ENCODE assay signal across 8 cellular contexts in genomic region chr17:58710948-58711552, GRCh38. TPM values are rescaled to one million over a fixed set of nuclear protein-coding genes. Genes with fewer than 3 reads are reported as not detected.
A peak's percentile ranks its signal among the peaks of the same experiment; 100 is the strongest.
DNase-seq lines count a peak whose midpoint lies in the region; ATAC-seq, FAIRE-seq and TF ChIP-seq lines count a peak whose summit lies in the region.

No MANE protein-coding gene starts in this region.

- ATAC-seq in GM21717 (IDR thresholded peaks at IDR 0.05; ENCODE audit: unreplicated experiment) (no peak), GM21737 (IDR thresholded peaks at IDR 0.05; ENCODE audit: unreplicated experiment) (no peak)

- H3K27me3 ChIP-seq in AG04450 (ENCODE audit: control insufficient read depth, insufficient read depth, low read length) = no peaks in the 10 kb centered on the region

- peak; percentile 97 for FAIRE-seq in G401.6 (lab: Jason Lieb, UNC)

- DNase-seq in AG04450 (ENCODE audit: low read depth, low spot score) (peak; percentile 27), NCI-H2081 treated with DMSO at 0.1 percent for 48 hours (lab: John Stamatoyannopoulos, UW) (peak; percentile 38), fibroblast of the conjunctiva (ENCODE audit: low read depth) (peak; percentile 32), putamen (ENCODE audit: low spot score) (peak; percentile 31)
- DNase-seq in activated CD4-positive, alpha-beta T cell treated with anti-CD3 and anti-CD28 coated beads for 4 hours = peak; percentile 53 to 63

- no peaks in the 10 kb centered on the region for H3K9me3 ChIP-seq in AG04450 (ENCODE audit: control insufficient read depth, insufficient read depth, low read length)

- no peak overlapping the region for H3K27ac ChIP-seq in AG04450 (ENCODE audit: low read depth, low read length)

- TF ChIP-seq CTCF in AG04450 (IDR thresholded peaks at IDR 0.05; ENCODE audit: low read depth, low read length) = peak; percentile 75

- no peak overlapping the region for H3K4me3 ChIP-seq in AG04450 (ENCODE audit: low read depth, low read length)

- CTCF ChIA-PET in AG04450 (lab: Charles Lee) = interaction anchor here (0.5 to 3.2 kb wide), 40 partner anchors 8 to 1046 kb away, joined by 3 to 102 read pairs (median 4); partner anchors contain the start of genes RAD51C and TEX14

- POLR2A ChIA-PET in AG04450 (lab: Yijun Ruan, JAX) = interaction anchor here (0.9 to 1.0 kb wide), 2 partner anchors 192 to 292 kb away, joined by 3 to 8 read pairs; no protein-coding TSS in a partner anchor

RNA-seq across cellular contexts. Expression of gene RAD51C, which starts 18.6 kb away (rescaled TPM):
- polyA plus RNA-seq in AG04450 (2011; rRNA removed) = 27.5 and 36.1 TPM in 2 replicates
- polyA minus RNA-seq in AG04450 (2011; rRNA and poly(A)+ RNA removed) = 7.5 and 15.2 TPM in 2 replicates

RNA-seq across cellular contexts. Expression of gene TEX14, which starts 19.2 kb away (rescaled TPM):
- 0.02 and 0.09 TPM in 2 replicates for polyA plus RNA-seq in AG04450 (2011; rRNA removed)
- polyA minus RNA-seq in AG04450 (2011; rRNA and poly(A)+ RNA removed) = 0.04 and 0.05 TPM in 2 replicates

RNA-seq across cellular contexts. Expression of gene PPM1E, which starts 44.6 kb away (rescaled TPM):
- polyA plus RNA-seq in AG04450 (2011; rRNA removed) = 0.55 and 0.64 TPM in 2 replicates
- polyA minus RNA-seq in AG04450 (2011; rRNA and poly(A)+ RNA removed) = 0.64 and 0.83 TPM in 2 replicates
